ENCODE assay signal across 8 cellular contexts in the genomic region with DNA sequence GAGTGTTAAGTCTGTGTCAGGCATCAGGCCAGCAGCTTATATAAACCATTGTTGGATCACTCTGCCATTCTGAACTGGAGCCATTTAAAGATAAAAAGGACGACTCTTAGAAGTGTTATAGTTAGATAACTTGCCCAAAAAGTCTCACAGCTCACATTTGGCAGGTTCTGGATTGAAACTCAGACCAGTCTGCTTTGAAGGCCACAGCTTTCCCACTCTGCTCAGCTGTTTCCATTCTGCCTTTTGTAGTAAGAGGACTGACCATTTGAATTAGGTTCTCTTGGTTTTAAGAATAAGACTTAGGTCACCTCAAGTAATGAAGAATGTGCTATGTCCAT.
DNase-seq lines count a peak whose midpoint lies in the region; ATAC-seq and TF ChIP-seq lines count a peak whose summit lies in the region.

No MANE protein-coding gene starts in this region.

- no peaks in the 10 kb centered on the region for H3K27me3 Mint-ChIP-seq in CD8-positive, alpha-beta memory T cell
- no peaks in the 10 kb centered on the region for H3K27me3 Mint-ChIP-seq in osteocyte (ENCODE audit: unreplicated experiment)

- peak overlapping the region; percentile 11 to 79 (median 72) for H3K4me3 Mint-ChIP-seq in CD8-positive, alpha-beta memory T cell
- H3K4me3 Mint-ChIP-seq in osteocyte (ENCODE audit: unreplicated experiment) = no peak overlapping the region

- no peaks in the 10 kb centered on the region for H3K9me3 ChIP-seq in CD8-positive, alpha-beta memory T cell (ENCODE audit: low read length)
- H3K9me3 ChIP-seq in breast epithelium = no peaks in the 10 kb centered on the region

- DNase-seq in CD8-positive, alpha-beta memory T cell = no peak
- no peak for DNase-seq in breast epithelium (ENCODE audit: low spot score in 2 of 2)
- DNase-seq in osteocyte (ENCODE audit: extremely low spot score, unreplicated experiment) = no peak
- no peak for DNase-seq in stimulated activated CD4-positive, alpha-beta T cell treated with anti-CD3 and anti-CD28 coated beads, Interleukin-15, amount 100 ng/mL, for 24 hours
- DNase-seq in cerebellar cortex (ENCODE audit: low spot score) = no peak

- peaks cover 0 to 3% (median 0%) of the 10 kb centered on the region in 3 donors for H3K36me3 Mint-ChIP-seq in CD8-positive, alpha-beta memory T cell
- H3K36me3 Mint-ChIP-seq in osteocyte (ENCODE audit: unreplicated experiment) = no peaks in the 10 kb centered on the region

- intact Hi-C loops in breast epithelium (cut with DNase I; ENCODE audit: low total_unique reads) = no loop called here

- H3K4me1 ChIP-seq in CD8-positive, alpha-beta memory T cell (ENCODE audit: insufficient read depth, low read length) = peaks cover 58% of the 10 kb centered on the region
- H3K4me1 ChIP-seq in breast epithelium = no peaks in the 10 kb centered on the region

- no peaks in the 10 kb centered on the region for H3K36me3 ChIP-seq in CD8-positive, alpha-beta memory T cell (ENCODE audit: insufficient read depth, low read length)
- H3K36me3 ChIP-seq in breast epithelium = no peaks in the 10 kb centered on the region

- peak; percentile 22 for ATAC-seq in HG03039 (IDR thresholded peaks at IDR 0.05; ENCODE audit: unreplicated experiment)
- ATAC-seq in GM18867 (IDR thresholded peaks at IDR 0.05; ENCODE audit: unreplicated experiment) = no peak
- no peak for ATAC-seq in HG03342 (IDR thresholded peaks at IDR 0.05; ENCODE audit: unreplicated experiment)

- POLR2A ChIA-PET in CD8-positive, alpha-beta memory T cell (lab: Charles Lee) = interaction anchor here (0.6 to 1.8 kb wide), 10 partner anchors 9 to 1008 kb away, joined by 3 to 11 read pairs (median 4); partner anchors contain the start of genes AMIGO2, PCED1B and SLC38A1

- H3K9me3 Mint-ChIP-seq in CD8-positive, alpha-beta memory T cell = no peaks in the 10 kb centered on the region
- H3K9me3 Mint-ChIP-seq in osteocyte (ENCODE audit: unreplicated experiment) = peaks cover 5% of the 10 kb centered on the region

- TF ChIP-seq POLR2A in breast epithelium (IDR thresholded peaks at IDR 0.05) = no peak

- H3K4me3 ChIP-seq in CD8-positive, alpha-beta memory T cell (ENCODE audit: low read length) = peak overlapping the region; percentile 37
- no peak overlapping the region for H3K4me3 ChIP-seq in breast epithelium

- H3K27ac Mint-ChIP-seq in CD8-positive, alpha-beta memory T cell = peak overlapping the region; percentile 87 to 96 (median 92)
- H3K27ac Mint-ChIP-seq in osteocyte (ENCODE audit: unreplicated experiment) = peak overlapping the region; percentile 48

- peak overlapping the region; percentile 62 for H3K27ac ChIP-seq in CD8-positive, alpha-beta memory T cell (ENCODE audit: low read depth, low read length)
- H3K27ac ChIP-seq in breast epithelium = peak overlapping the region; percentile 59 to 79

- no peak for TF ChIP-seq CTCF in breast epithelium (IDR thresholded peaks at IDR 0.05)
- no peak for TF ChIP-seq CTCF in osteocyte (IDR thresholded peaks at IDR 0.05)

- peaks cover 38 to 59% (median 54%) of the 10 kb centered on the region in 3 donors for H3K4me1 Mint-ChIP-seq in CD8-positive, alpha-beta memory T cell
- peaks cover 59% of the 10 kb centered on the region for H3K4me1 Mint-ChIP-seq in osteocyte (ENCODE audit: unreplicated experiment)

- CTCF ChIA-PET in CD8-positive, alpha-beta memory T cell (lab: Charles Lee) = interaction anchor here (0.7 to 2.5 kb wide), 11 partner anchors 21 to 244 kb away, joined by 3 to 15 read pairs (median 4); no protein-coding TSS in a partner anchor

- H3K27me3 ChIP-seq in CD8-positive, alpha-beta memory T cell (ENCODE audit: insufficient read depth, low read length, poor library complexity, severe bottlenecking) = no peaks in the 10 kb centered on the region
- H3K27me3 ChIP-seq in breast epithelium = no peaks in the 10 kb centered on the region
